8 cellular contexts compared by ENCODE assay signal in the genomic region with DNA sequence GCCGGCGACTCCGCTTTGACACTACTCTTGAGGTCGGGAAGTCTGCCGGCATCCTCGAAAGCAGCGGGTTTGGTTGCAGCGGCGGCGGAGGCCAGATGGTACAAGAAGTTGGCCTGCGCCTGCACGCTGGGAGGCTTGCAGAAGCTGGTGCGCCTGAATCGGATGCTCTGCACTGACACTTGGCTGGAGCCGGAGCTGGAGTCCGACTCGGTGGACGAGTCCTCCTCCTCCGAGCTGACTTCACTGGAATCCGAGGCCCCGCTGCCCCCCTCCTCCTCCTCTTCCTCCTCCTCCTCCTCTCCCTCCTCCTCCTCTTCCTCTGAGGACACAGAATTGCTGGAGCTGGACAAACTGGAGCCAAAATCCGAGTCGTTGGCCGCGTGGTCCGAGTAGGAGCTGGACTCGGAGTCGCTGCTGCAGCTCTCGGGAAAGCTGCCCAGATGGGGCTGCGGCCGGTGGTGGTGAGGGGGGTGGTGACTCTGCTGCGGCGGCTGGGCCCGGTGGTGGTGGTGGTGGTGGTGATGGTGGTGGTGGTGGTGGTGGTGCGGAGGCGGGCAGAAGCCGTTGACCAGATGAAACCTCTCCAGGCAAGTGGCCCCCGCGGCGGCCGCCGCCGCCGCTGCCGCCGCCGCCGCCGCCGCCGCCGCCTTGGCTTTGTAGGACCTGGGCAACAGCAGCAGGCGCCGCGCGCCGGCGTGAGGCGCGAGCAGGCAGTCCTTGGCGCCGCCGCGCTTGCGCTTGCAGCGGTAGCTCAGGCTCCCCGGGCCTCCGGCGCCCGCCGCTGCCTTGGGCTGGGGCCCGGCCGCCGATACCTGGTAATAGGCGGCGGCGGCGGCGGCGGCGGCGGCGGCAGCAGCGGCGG. TPM values are rescaled to one million over a fixed set of nuclear protein-coding genes. Genes with fewer than 3 reads are reported as not detected.
DNase-seq lines count a peak whose midpoint lies in the region; ATAC-seq and TF ChIP-seq lines count a peak whose summit lies in the region.

No MANE protein-coding gene starts in this region.

- H3K4me3 ChIP-seq in ACC112 (ENCODE audit: low read depth, low read length), result peak overlapping the region; percentile 65
- H3K4me3 ChIP-seq in adrenal gland, result peak overlapping the region in 2 of 4 donors; percentile 40 to 70
- peak overlapping the region; percentile 83 for H3K4me3 ChIP-seq in trophoblast cell (ENCODE audit: low read depth, low read length)

- peak overlapping the region; percentile 70 for H4K91ac ChIP-seq in trophoblast cell (ENCODE audit: low read depth, low read length)

- H2BK120ac ChIP-seq in trophoblast cell (ENCODE audit: insufficient read depth, low read length, poor library complexity), result peak overlapping the region; percentile 93

- peak overlapping the region; percentile 50 for H4K8ac ChIP-seq in trophoblast cell (ENCODE audit: low read depth, low read length)

- peak overlapping the region; percentile 95 for H3K18ac ChIP-seq in trophoblast cell (ENCODE audit: low read length)

- TF ChIP-seq POLR2A in adrenal gland (IDR thresholded peaks at IDR 0.05), result peak in 1 of 2 donors; percentile 62

- H3K4ac ChIP-seq in trophoblast cell (ENCODE audit: low read depth, low read length), result peak overlapping the region; percentile 23

- H2BK5ac ChIP-seq in trophoblast cell (ENCODE audit: low read depth, low read length, poor library complexity), result peak overlapping the region; percentile 78

- H3K27me3 ChIP-seq in ACC112 (ENCODE audit: insufficient read depth, low read length) (no peaks in the 10 kb centered on the region), adrenal gland (no peaks in the 10 kb centered on the region), trophoblast cell (ENCODE audit: insufficient read depth, low read length) (no peaks in the 10 kb centered on the region)

- DNase-seq in adrenal gland (peak; percentile 68 to 86 (median 75)), left cardiac atrium (peak; percentile 74), trophoblast cell (peak; percentile 72 to 73)

- ATAC-seq in GM18517 (IDR thresholded peaks at IDR 0.05; ENCODE audit: unreplicated experiment) (peak; percentile 33), HG02981 (IDR thresholded peaks at IDR 0.05; ENCODE audit: unreplicated experiment) (peak; percentile 59), left cardiac atrium (peak; percentile 53 to 67), HG03378 (IDR thresholded peaks at IDR 0.05; ENCODE audit: unreplicated experiment) (no peak)

- H4K12ac ChIP-seq in trophoblast cell (ENCODE audit: low read depth, low read length), result peak overlapping the region; percentile 68

- H3K36me3 ChIP-seq in ACC112 (ENCODE audit: insufficient read depth, low read length) (no peaks in the 10 kb centered on the region), adrenal gland (replicated peaks in 1 of 2) (no peaks in the 10 kb centered on the region), trophoblast cell (ENCODE audit: control insufficient read depth in 1 of 2, insufficient read depth in 2 of 2, low read length in 2 of 2) (no peaks in the 10 kb centered on the region)

- TF ChIP-seq CTCF in adrenal gland (IDR thresholded peaks at IDR 0.05), result no peak

- H2AFZ ChIP-seq in ACC112 (ENCODE audit: low read length, unreplicated experiment), result peak overlapping the region; percentile 98
- H2AFZ ChIP-seq in trophoblast cell (ENCODE audit: insufficient read depth, low read length, poor library complexity), result peak overlapping the region; percentile 45

- H3K79me2 ChIP-seq in ACC112 (ENCODE audit: control insufficient read depth, insufficient read depth, low read length, unreplicated experiment), result no peaks in the 10 kb centered on the region
- peaks cover 13% of the 10 kb centered on the region for H3K79me2 ChIP-seq in trophoblast cell (ENCODE audit: control insufficient read depth, insufficient read depth, low read length, poor library complexity)

- H3K79me1 ChIP-seq in trophoblast cell (ENCODE audit: low read length), result peaks cover 38% of the 10 kb centered on the region

- whole genome bisulfite sequencing in adrenal gland, 4 donors, result 0 to 1% (median 1%) methylated on average over 27 to 85 of the region's 85 CpGs
- no CpG with 5 or more reads among the region's 85 CpGs for WGBS in trophoblast cell (ENCODE audit: extremely low coverage, insufficient coverage, insufficient read length)

- no peaks in the 10 kb centered on the region for H3K9me3 ChIP-seq in adrenal gland (replicated peaks in 1 of 3)
- H3K9me3 ChIP-seq in trophoblast cell (ENCODE audit: insufficient read depth, low read depth, low read length), result peaks cover 3% of the 10 kb centered on the region

- peak overlapping the region; percentile 28 for H2AK5ac ChIP-seq in trophoblast cell (ENCODE audit: low read length)

- peak overlapping the region; percentile 76 for H3K4me2 ChIP-seq in trophoblast cell (ENCODE audit: low read length)

- intact Hi-C loops in adrenal gland (cut with DNase I), result loop anchor here in 1 of 2 donors (5.0 kb wide), 1 partner anchor 216 kb away; no protein-coding TSS in a partner anchor
- intact Hi-C loops in left cardiac atrium (cut with DNase I), result no loop called here

- H3K27ac ChIP-seq in ACC112 (ENCODE audit: low read depth, low read length), result no peak overlapping the region
- peak overlapping the region in 4 of 5 donors; percentile 79 to 90 (median 87) for H3K27ac ChIP-seq in adrenal gland
- peak overlapping the region; percentile 96 for H3K27ac ChIP-seq in trophoblast cell (ENCODE audit: low read depth, low read length)

- peak overlapping the region; percentile 92 for H3K14ac ChIP-seq in trophoblast cell (ENCODE audit: low read length)

- H3K9ac ChIP-seq in trophoblast cell (ENCODE audit: low read length), result peak overlapping the region; percentile 84

- H3K4me1 ChIP-seq in ACC112 (ENCODE audit: control insufficient read depth, insufficient read depth, low read length, unreplicated experiment), result peaks cover 29% of the 10 kb centered on the region
- H3K4me1 ChIP-seq in adrenal gland (replicated peaks in 1 of 2), result peaks cover 15 to 22% of the 10 kb centered on the region in 2 donors
- peaks cover 2 to 4% of the 10 kb centered on the region in 2 experiments for H3K4me1 ChIP-seq in trophoblast cell (ENCODE audit: control insufficient read depth in 1 of 2, insufficient read depth in 2 of 2, low read length in 2 of 2)

- no peak overlapping the region for H3K23ac ChIP-seq in trophoblast cell (ENCODE audit: low read length)

- peak overlapping the region; percentile 3 for H2BK12ac ChIP-seq in trophoblast cell (ENCODE audit: low read length)

TF ChIP-seq in PFSK-1, 5 proteins besides CTCF, POLR2A, EP300 and RAD21:
- TF ChIP-seq POLR2AphosphoS5 (IDR thresholded peaks at IDR 0.05; ENCODE audit: low read depth, low read length) (no peak), TAF1 (IDR thresholded peaks at IDR 0.05; ENCODE audit: borderline replicate concordance, insufficient read depth, low read length) (no peak), SIN3A (IDR thresholded peaks at IDR 0.05; ENCODE audit: borderline replicate concordance, insufficient read depth, low read length) (0 out of 2 replicates have a peak, but pooled peaks have one; percentile 3)
- TF ChIP-seq, protein P1, sequence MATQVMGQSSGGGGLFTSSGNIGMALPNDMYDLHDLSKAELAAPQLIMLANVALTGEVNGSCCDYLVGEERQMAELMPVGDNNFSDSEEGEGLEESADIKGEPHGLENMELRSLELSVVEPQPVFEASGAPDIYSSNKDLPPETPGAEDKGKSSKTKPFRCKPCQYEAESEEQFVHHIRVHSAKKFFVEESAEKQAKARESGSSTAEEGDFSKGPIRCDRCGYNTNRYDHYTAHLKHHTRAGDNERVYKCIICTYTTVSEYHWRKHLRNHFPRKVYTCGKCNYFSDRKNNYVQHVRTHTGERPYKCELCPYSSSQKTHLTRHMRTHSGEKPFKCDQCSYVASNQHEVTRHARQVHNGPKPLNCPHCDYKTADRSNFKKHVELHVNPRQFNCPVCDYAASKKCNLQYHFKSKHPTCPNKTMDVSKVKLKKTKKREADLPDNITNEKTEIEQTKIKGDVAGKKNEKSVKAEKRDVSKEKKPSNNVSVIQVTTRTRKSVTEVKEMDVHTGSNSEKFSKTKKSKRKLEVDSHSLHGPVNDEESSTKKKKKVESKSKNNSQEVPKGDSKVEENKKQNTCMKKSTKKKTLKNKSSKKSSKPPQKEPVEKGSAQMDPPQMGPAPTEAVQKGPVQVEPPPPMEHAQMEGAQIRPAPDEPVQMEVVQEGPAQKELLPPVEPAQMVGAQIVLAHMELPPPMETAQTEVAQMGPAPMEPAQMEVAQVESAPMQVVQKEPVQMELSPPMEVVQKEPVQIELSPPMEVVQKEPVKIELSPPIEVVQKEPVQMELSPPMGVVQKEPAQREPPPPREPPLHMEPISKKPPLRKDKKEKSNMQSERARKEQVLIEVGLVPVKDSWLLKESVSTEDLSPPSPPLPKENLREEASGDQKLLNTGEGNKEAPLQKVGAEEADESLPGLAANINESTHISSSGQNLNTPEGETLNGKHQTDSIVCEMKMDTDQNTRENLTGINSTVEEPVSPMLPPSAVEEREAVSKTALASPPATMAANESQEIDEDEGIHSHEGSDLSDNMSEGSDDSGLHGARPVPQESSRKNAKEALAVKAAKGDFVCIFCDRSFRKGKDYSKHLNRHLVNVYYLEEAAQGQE (IDR thresholded peaks at IDR 0.05; ENCODE audit: insufficient read depth in 1 of 2, low read depth in 2 of 2, low read length in 2 of 2), result 0 out of 4 replicates have a peak, but pooled peaks of 1 of the 2 experiments have one; percentile 1

RNA-seq across cellular contexts. Expression of a gene that starts 9.0 kb away (rescaled TPM):
- polyA plus RNA-seq in PFSK-1 (2012; ENCODE audit: insufficient read length, low read depth), result 1.8 TPM
- 1 to 10 TPM in 7 of 8 donors, under 1 TPM in 1; 0.78 to 3.5 (median 2.6) TPM for total RNA-seq in adrenal gland
- 1 to 10 TPM in 2 of 3 donors, under 1 TPM in 1; 0.64 to 2.3 (median 1.6) TPM for polyA plus RNA-seq in adrenal gland
- total RNA-seq in left cardiac atrium, result 1 to 10 TPM; 1.9 to 2.0 TPM
- polyA plus RNA-seq in trophoblast cell (2013), result 27.4 and 28.4 TPM in 2 replicates

RNA-seq across cellular contexts. Expression of a gene that starts 17.5 kb away (rescaled TPM):
- polyA plus RNA-seq in PFSK-1 (2012; ENCODE audit: insufficient read length, low read depth), result 61.1 TPM
- 10 to 100 TPM; 16.7 to 48.1 (median 26.8) TPM for total RNA-seq in adrenal gland
- polyA plus RNA-seq in adrenal gland, result 10 to 100 TPM; 15.8 to 30.2 (median 29.3) TPM
- 10 to 100 TPM; 26.1 to 30.3 TPM for total RNA-seq in left cardiac atrium
- polyA plus RNA-seq in trophoblast cell (2013), result 53.9 and 56.9 TPM in 2 replicates
